In the genomic region with DNA sequence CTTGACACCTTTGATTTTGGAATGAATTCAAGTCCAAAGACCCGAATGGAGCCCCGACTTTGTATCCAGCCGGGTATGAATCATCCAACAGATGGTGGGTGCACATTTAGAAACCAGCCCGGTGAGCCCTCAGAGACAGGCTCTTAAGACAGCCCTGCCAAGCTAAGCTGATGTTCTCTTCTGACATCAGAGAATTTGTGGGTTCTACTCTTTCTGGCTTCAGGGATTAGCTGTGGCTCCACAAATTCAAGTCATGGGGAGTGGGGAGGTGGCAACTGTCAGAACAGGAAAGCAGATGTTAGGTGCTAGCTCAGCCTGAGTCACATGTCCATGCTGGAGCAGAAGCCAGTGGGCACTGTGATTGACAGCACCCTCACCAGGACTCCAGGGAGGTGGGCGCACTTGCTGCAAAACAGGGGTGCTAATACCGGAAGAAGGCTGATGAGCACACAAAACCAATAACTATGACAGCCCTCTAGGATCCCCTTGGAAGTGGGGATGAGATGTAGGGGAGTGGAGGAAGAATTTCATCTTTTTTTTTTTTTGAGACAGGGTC, we compare ENCODE assay signal across 2 cellular contexts.
TF ChIP-seq lines count a peak whose summit lies in the region.

No MANE protein-coding gene starts in this region.

TF ChIP-seq in H1, 55 proteins besides CTCF, POLR2A, EP300 and RAD21:
- no peak for TF ChIP-seq TCF12 (IDR thresholded peaks at IDR 0.05; ENCODE audit: low read depth, low read length)
- TF ChIP-seq CTBP2 (IDR thresholded peaks at IDR 0.05; ENCODE audit: borderline replicate concordance, insufficient read depth, insufficient read length, low read length), result no peak
- no peak for TF ChIP-seq KDM4A (IDR thresholded peaks at IDR 0.05; ENCODE audit: low read depth, low read length, severe bottlenecking)

TF ChIP-seq in WTC11, 78 proteins besides CTCF, POLR2A, EP300 and RAD21:
- TF ChIP-seq SMAD3 (CRISPR knock-in tag; IDR thresholded peaks at IDR 0.05; ENCODE audit: borderline replicate concordance), result no peak
- no peak for TF ChIP-seq JAZF1 (CRISPR knock-in tag; IDR thresholded peaks at IDR 0.05)
- TF ChIP-seq NFATC4 (CRISPR knock-in tag; IDR thresholded peaks at IDR 0.05), result no peak
- no peak for TF ChIP-seq SP1 (CRISPR knock-in tag; conservative IDR thresholded peaks at IDR 0.05)
- TF ChIP-seq TP53 (CRISPR knock-in tag; IDR thresholded peaks at IDR 0.05), result no peak
- TF ChIP-seq ZNF425 (CRISPR knock-in tag; conservative IDR thresholded peaks at IDR 0.05), result no peak
- no peak for TF ChIP-seq TEAD4 (CRISPR knock-in tag; IDR thresholded peaks at IDR 0.05)
- TF ChIP-seq ESRRA (CRISPR knock-in tag; IDR thresholded peaks at IDR 0.05; ENCODE audit: borderline replicate concordance), result no peak
- TF ChIP-seq, protein P1, sequence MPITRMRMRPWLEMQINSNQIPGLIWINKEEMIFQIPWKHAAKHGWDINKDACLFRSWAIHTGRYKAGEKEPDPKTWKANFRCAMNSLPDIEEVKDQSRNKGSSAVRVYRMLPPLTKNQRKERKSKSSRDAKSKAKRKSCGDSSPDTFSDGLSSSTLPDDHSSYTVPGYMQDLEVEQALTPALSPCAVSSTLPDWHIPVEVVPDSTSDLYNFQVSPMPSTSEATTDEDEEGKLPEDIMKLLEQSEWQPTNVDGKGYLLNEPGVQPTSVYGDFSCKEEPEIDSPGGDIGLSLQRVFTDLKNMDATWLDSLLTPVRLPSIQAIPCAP (CRISPR knock-in tag; IDR thresholded peaks at IDR 0.05), result no peak
- no peak for TF ChIP-seq TCF7 (CRISPR knock-in tag; IDR thresholded peaks at IDR 0.05; ENCODE audit: low read depth)
- no peak for TF ChIP-seq RELA (CRISPR knock-in tag; IDR thresholded peaks at IDR 0.05; ENCODE audit: borderline replicate concordance)
- TF ChIP-seq, protein P2, sequence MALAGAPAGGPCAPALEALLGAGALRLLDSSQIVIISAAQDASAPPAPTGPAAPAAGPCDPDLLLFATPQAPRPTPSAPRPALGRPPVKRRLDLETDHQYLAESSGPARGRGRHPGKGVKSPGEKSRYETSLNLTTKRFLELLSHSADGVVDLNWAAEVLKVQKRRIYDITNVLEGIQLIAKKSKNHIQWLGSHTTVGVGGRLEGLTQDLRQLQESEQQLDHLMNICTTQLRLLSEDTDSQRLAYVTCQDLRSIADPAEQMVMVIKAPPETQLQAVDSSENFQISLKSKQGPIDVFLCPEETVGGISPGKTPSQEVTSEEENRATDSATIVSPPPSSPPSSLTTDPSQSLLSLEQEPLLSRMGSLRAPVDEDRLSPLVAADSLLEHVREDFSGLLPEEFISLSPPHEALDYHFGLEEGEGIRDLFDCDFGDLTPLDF (CRISPR knock-in tag; IDR thresholded peaks at IDR 0.05), result no peak
- no peak for TF ChIP-seq JUN (CRISPR knock-in tag; IDR thresholded peaks at IDR 0.05)
- no peak for TF ChIP-seq FOXK1 (CRISPR knock-in tag; IDR thresholded peaks at IDR 0.05)
- TF ChIP-seq NR3C1 (CRISPR knock-in tag; conservative IDR thresholded peaks at IDR 0.05; ENCODE audit: low read depth), result no peak
- TF ChIP-seq ZNF317 (CRISPR knock-in tag; IDR thresholded peaks at IDR 0.05; ENCODE audit: borderline replicate concordance, low read depth), result no peak
- TF ChIP-seq, protein P3, sequence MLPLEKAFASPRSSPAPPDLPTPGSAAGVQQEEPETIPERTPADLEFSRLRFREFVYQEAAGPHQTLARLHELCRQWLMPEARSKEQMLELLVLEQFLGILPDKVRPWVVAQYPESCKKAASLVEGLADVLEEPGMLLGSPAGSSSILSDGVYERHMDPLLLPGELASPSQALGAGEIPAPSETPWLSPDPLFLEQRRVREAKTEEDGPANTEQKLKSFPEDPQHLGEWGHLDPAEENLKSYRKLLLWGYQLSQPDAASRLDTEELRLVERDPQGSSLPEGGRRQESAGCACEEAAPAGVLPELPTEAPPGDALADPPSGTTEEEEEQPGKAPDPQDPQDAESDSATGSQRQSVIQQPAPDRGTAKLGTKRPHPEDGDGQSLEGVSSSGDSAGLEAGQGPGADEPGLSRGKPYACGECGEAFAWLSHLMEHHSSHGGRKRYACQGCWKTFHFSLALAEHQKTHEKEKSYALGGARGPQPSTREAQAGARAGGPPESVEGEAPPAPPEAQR (CRISPR knock-in tag; IDR thresholded peaks at IDR 0.05), result no peak
- no peak for TF ChIP-seq PRRX2 (CRISPR knock-in tag; IDR thresholded peaks at IDR 0.05)
